Comparison of ENCODE assay signal across 8 cellular contexts in genomic region chr5:175652741-175653663, GRCh38. TPM values are rescaled to one million over a fixed set of nuclear protein-coding genes. Genes with fewer than 3 reads are reported as not detected.
A peak's percentile ranks its signal among the peaks of the same experiment; 100 is the strongest.
DNase-seq lines count a peak whose midpoint lies in the region; ATAC-seq and TF ChIP-seq lines count a peak whose summit lies in the region.

No MANE protein-coding gene starts in this region.

- no peak overlapping the region for H3K9ac ChIP-seq in adipocyte (ENCODE audit: low read length)

- peaks cover 23% of the 10 kb centered on the region for H3K36me3 Mint-ChIP-seq in T-helper 2 cell treated with Interferon-gamma antibody and Interleukin-4, amounts not matched to agents 5 μg/mL and 100 μg/mL, for 36 hours (ENCODE audit: low read depth)
- H3K36me3 Mint-ChIP-seq in Caco-2 (ENCODE audit: insufficient read depth, unreplicated experiment), result no peaks in the 10 kb centered on the region

- peak overlapping the region; percentile 77 for H3K4me3 Mint-ChIP-seq in T-helper 2 cell treated with Interferon-gamma antibody and Interleukin-4, amounts not matched to agents 5 μg/mL and 100 μg/mL, for 36 hours
- no peak overlapping the region for H3K4me3 Mint-ChIP-seq in Caco-2 (ENCODE audit: unreplicated experiment)

- peaks cover 29% of the 10 kb centered on the region for H3K9me3 Mint-ChIP-seq in T-helper 2 cell treated with Interferon-gamma antibody and Interleukin-4, amounts not matched to agents 5 μg/mL and 100 μg/mL, for 36 hours
- H3K9me3 Mint-ChIP-seq in Caco-2 (ENCODE audit: unreplicated experiment), result peaks cover 12% of the 10 kb centered on the region

- H3K4me1 Mint-ChIP-seq in T-helper 2 cell treated with Interferon-gamma antibody and Interleukin-4, amounts not matched to agents 5 μg/mL and 100 μg/mL, for 36 hours (ENCODE audit: low read depth), result peaks cover 71% of the 10 kb centered on the region
- H3K4me1 Mint-ChIP-seq in Caco-2 (ENCODE audit: low read depth, unreplicated experiment), result no peaks in the 10 kb centered on the region

- H3K4me3 ChIP-seq in adipocyte (ENCODE audit: low read length) (no peak overlapping the region), Caco-2 (ENCODE audit: low read depth, low read length) (no peak overlapping the region)

- no peak for TF ChIP-seq CTCF in Caco-2 (IDR thresholded peaks at IDR 0.05; ENCODE audit: insufficient read depth in 1 of 2, low read depth in 1 of 2, low read length in 1 of 2, severe bottlenecking in 1 of 2, unreplicated experiment in 1 of 2)

- POLR2A ChIA-PET in Caco-2 (lab: Charles Lee), result no interaction called here

- no TSS peak for BruUV-seq in Caco-2 (replicated peaks; lab: Mats Ljungman, UMichigan)

- peak; percentile 55 for ATAC-seq in GM21576 (IDR thresholded peaks at IDR 0.05; ENCODE audit: unreplicated experiment)

- H3K27ac Mint-ChIP-seq in T-helper 2 cell treated with Interferon-gamma antibody and Interleukin-4, amounts not matched to agents 5 μg/mL and 100 μg/mL, for 36 hours, result peak overlapping the region; percentile 93
- no peak overlapping the region for H3K27ac Mint-ChIP-seq in Caco-2 (ENCODE audit: unreplicated experiment)

- H3K4me1 ChIP-seq in adipocyte (ENCODE audit: control insufficient read depth, insufficient read depth, low read length) (no peaks in the 10 kb centered on the region), Caco-2 (no peaks in the 10 kb centered on the region)

- H3K9me3 ChIP-seq in adipocyte (ENCODE audit: control insufficient read depth, low read length) (peaks cover 7% of the 10 kb centered on the region), Caco-2 (peaks cover 8% of the 10 kb centered on the region; the same call in 1 of the 2 replicates)

- intact Hi-C loops in Caco-2 (cut with micrococcal nuclease; ENCODE audit: unreplicated experiment), result no loop called here

- no peaks in the 10 kb centered on the region for H3K27me3 Mint-ChIP-seq in T-helper 2 cell treated with Interferon-gamma antibody and Interleukin-4, amounts not matched to agents 5 μg/mL and 100 μg/mL, for 36 hours (ENCODE audit: low read depth)
- peaks cover 3% of the 10 kb centered on the region for H3K27me3 Mint-ChIP-seq in Caco-2 (ENCODE audit: insufficient read depth, unreplicated experiment)

- CTCF ChIA-PET in Caco-2 (lab: Charles Lee), result no interaction called here

- H3K27me3 ChIP-seq in adipocyte (replicated peaks; ENCODE audit: control insufficient read depth, insufficient read depth, low read length), result peaks cover 19% of the 10 kb centered on the region
- H3K27me3 ChIP-seq in Caco-2 (replicated peaks; ENCODE audit: control insufficient read depth, insufficient read depth, low read length), result no peaks in the 10 kb centered on the region

- H3K36me3 ChIP-seq in adipocyte (ENCODE audit: control insufficient read depth, insufficient read depth, low read length, severe bottlenecking) (no peaks in the 10 kb centered on the region), Caco-2 (ENCODE audit: control insufficient read depth, insufficient read depth, low read length) (no peaks in the 10 kb centered on the region)

- DNase-seq in T-helper 2 cell treated with Interferon-gamma antibody and Interleukin-4, amounts not matched to agents 5 μg/mL and 100 μg/mL, for 36 hours (ENCODE audit: low spot score), result peak; percentile 89
- peak; percentile 1 for DNase-seq in adipocyte (ENCODE audit: low read depth)
- peak; percentile 37 for DNase-seq in stimulated activated CD8-positive, alpha-beta memory T cell treated with anti-CD3 and anti-CD28 coated beads, Interleukin-15, amount 100 ng/mL, for 1 hour (ENCODE audit: low read depth)
- DNase-seq in Caco-2, result no peak
- no peak for DNase-seq in NCI-H526 treated with DMSO at 0.1 percent for 48 hours (lab: John Stamatoyannopoulos, UW)
- DNase-seq in hepatic stellate cell (ENCODE audit: low spot score), result no peak
- DNase-seq in AML-193 (lab: John Stamatoyannopoulos, UW), result no peak

RNA-seq across cellular contexts. Expression of gene HRH2, which starts 4.9 kb away (rescaled TPM):
- not detected in 2 replicates for total RNA-seq in Caco-2 (2022)

Comparison
In these comparisons a context has a peak if more than half of its experiments do, and no peak if none do; other contexts are left out.
1. DNase-seq: peak in T-helper 2 cell treated with Interferon-gamma antibody and Interleukin-4, amounts not matched to agents 5 μg/mL and 100 μg/mL, for 36 hours (single experiment), adipocyte (single experiment) and stimulated activated CD8-positive, alpha-beta memory T cell treated with anti-CD3 and anti-CD28 coated beads, Interleukin-15, amount 100 ng/mL, for 1 hour (single experiment); none in Caco-2 (0 of 2), NCI-H526 treated with DMSO at 0.1 percent for 48 hours (single experiment), hepatic stellate cell (single experiment) and AML-193 (0 of 2).